ENCODE assay signal across 10 cellular contexts in genomic region chr3:11764931-11765363, GRCh38.
DNase-seq lines count a peak whose midpoint lies in the region; ATAC-seq and TF ChIP-seq lines count a peak whose summit lies in the region.
"Had no signal": no experiment of that assay in that cellular context is flagged by ENCODE, and none has a peak within 500 bp of the region (broad histone marks: within the 10 kb centered on the region; RNA-seq: fewer than 3 reads in every experiment).

No MANE protein-coding gene starts in this region.

- DNase-seq in AG08395 (ENCODE audit: low spot score) (peak; percentile 45), HFFc6 (peak; percentile 73), iris pigment epithelial cell (ENCODE audit: low read depth) (peak; percentile 84), NCI-H2171 (lab: John Stamatoyannopoulos, UW) (no peak), gastrocnemius medialis (no peak)
- DNase-seq in activated CD8-positive, alpha-beta T cell treated with anti-CD3 and anti-CD28 coated beads, Interleukin-2, amount 10 ng/mL, durations not matched to agents 7 days and 5 days = peak; percentile 57
- DNase-seq: amygdala, DMS79 had no signal

- intact Hi-C loops in gastrocnemius medialis (cut with DNase I; ENCODE audit: low total_unique reads) = no loop called here

- no peak overlapping the region for H3K27ac ChIP-seq in gastrocnemius medialis

- TF ChIP-seq POLR2A in gastrocnemius medialis (IDR thresholded peaks at IDR 0.05) = no peak

- no peaks in the 10 kb centered on the region for H3K36me3 Mint-ChIP-seq in HFFc6 (ENCODE audit: low read depth)
- no peaks in the 10 kb centered on the region for H3K36me3 Mint-ChIP-seq in activated CD8-positive, alpha-beta T cell treated with anti-CD3 and anti-CD28 coated beads, Interleukin-2, amount 10 ng/mL, durations not matched to agents 7 days and 5 days (ENCODE audit: low read depth)

- ATAC-seq in activated CD8-positive, alpha-beta T cell treated with anti-CD3 and anti-CD28 coated beads, Interleukin-2, amount 10 ng/mL, durations not matched to agents 7 days and 5 days = peak; percentile 71
- no peak for ATAC-seq in GM19351 (IDR thresholded peaks at IDR 0.05; ENCODE audit: unreplicated experiment)
- no peak for ATAC-seq in HG02763 (IDR thresholded peaks at IDR 0.05; ENCODE audit: unreplicated experiment)
- ATAC-seq in gastrocnemius medialis = no peak

- CTCF ChIA-PET in activated CD8-positive, alpha-beta T cell treated with anti-CD3 and anti-CD28 coated beads, Interleukin-2, amount 10 ng/mL, durations not matched to agents 7 days and 5 days (lab: Charles Lee) = interaction anchor here (0.7 to 2.0 kb wide), 3 partner anchors 39 to 1095 kb away, joined by 3 to 5 read pairs (median 3); no protein-coding TSS in a partner anchor

- no peaks in the 10 kb centered on the region for H3K4me1 ChIP-seq in gastrocnemius medialis

- H3K27me3 Mint-ChIP-seq in HFFc6 (ENCODE audit: insufficient read depth) = peaks cover 20% of the 10 kb centered on the region
- H3K27me3 Mint-ChIP-seq in activated CD8-positive, alpha-beta T cell treated with anti-CD3 and anti-CD28 coated beads, Interleukin-2, amount 10 ng/mL, durations not matched to agents 7 days and 5 days (ENCODE audit: low read depth) = no peaks in the 10 kb centered on the region

- H3K27ac Mint-ChIP-seq in HFFc6 = peak overlapping the region; percentile 83
- peak overlapping the region; percentile 80 for H3K27ac Mint-ChIP-seq in activated CD8-positive, alpha-beta T cell treated with anti-CD3 and anti-CD28 coated beads, Interleukin-2, amount 10 ng/mL, durations not matched to agents 7 days and 5 days

- no peaks in the 10 kb centered on the region for H3K27me3 ChIP-seq in gastrocnemius medialis

- H3K9me3 ChIP-seq in gastrocnemius medialis = no peaks in the 10 kb centered on the region

- TF ChIP-seq CTCF in HFFc6 (IDR thresholded peaks at IDR 0.05) (no peak), gastrocnemius medialis (IDR thresholded peaks at IDR 0.05 in 4 of 5, conservative IDR thresholded peaks at IDR 0.05 in 1 of 5) (no peak)

- H3K36me3 ChIP-seq in gastrocnemius medialis = no peaks in the 10 kb centered on the region

- H3K4me1 Mint-ChIP-seq in HFFc6 (ENCODE audit: low read depth) = peaks cover 18% of the 10 kb centered on the region
- peaks cover 18% of the 10 kb centered on the region for H3K4me1 Mint-ChIP-seq in activated CD8-positive, alpha-beta T cell treated with anti-CD3 and anti-CD28 coated beads, Interleukin-2, amount 10 ng/mL, durations not matched to agents 7 days and 5 days (ENCODE audit: low read depth)

- in situ Hi-C loops in gastrocnemius medialis (cut with MboI; ENCODE audit: low sequenced_read_pairs in 4 of 4) = no loop called here

- peak overlapping the region; percentile 76 for H3K4me3 Mint-ChIP-seq in HFFc6
- peak overlapping the region; percentile 36 for H3K4me3 Mint-ChIP-seq in activated CD8-positive, alpha-beta T cell treated with anti-CD3 and anti-CD28 coated beads, Interleukin-2, amount 10 ng/mL, durations not matched to agents 7 days and 5 days

- no peaks in the 10 kb centered on the region for H3K9me3 Mint-ChIP-seq in HFFc6
- H3K9me3 Mint-ChIP-seq in activated CD8-positive, alpha-beta T cell treated with anti-CD3 and anti-CD28 coated beads, Interleukin-2, amount 10 ng/mL, durations not matched to agents 7 days and 5 days (ENCODE audit: insufficient read depth) = no peaks in the 10 kb centered on the region

- POLR2A ChIA-PET in activated CD8-positive, alpha-beta T cell treated with anti-CD3 and anti-CD28 coated beads, Interleukin-2, amount 10 ng/mL, durations not matched to agents 7 days and 5 days (lab: Charles Lee) = no interaction called here

- H3K4me3 ChIP-seq in gastrocnemius medialis = no peak overlapping the region

Comparison
In these comparisons a context has a peak if more than half of its experiments do, and no peak if none do; other contexts are left out.
1. DNase-seq: peak in AG08395 (single experiment), HFFc6 (single experiment), activated CD8-positive, alpha-beta T cell treated with anti-CD3 and anti-CD28 coated beads, Interleukin-2, amount 10 ng/mL, durations not matched to agents 7 days and 5 days (single experiment) and iris pigment epithelial cell (single experiment); none in NCI-H2171 (single experiment) and gastrocnemius medialis (0 of 2).